Comparison of ENCODE assay signal across 8 cellular contexts in genomic region chr3:150114873-150115570, GRCh38.
DNase-seq lines count a peak whose midpoint lies in the region; ATAC-seq and TF ChIP-seq lines count a peak whose summit lies in the region.
"Had no signal": no experiment of that assay in that cellular context is flagged by ENCODE, and none has a peak within 500 bp of the region (broad histone marks: within the 10 kb centered on the region; RNA-seq: fewer than 3 reads in every experiment).

No MANE protein-coding gene starts in this region.

- no peak overlapping the region for H3K4me2 ChIP-seq in parathyroid adenoma (ENCODE audit: low read length)

- DNase-seq in NCI-H2227 treated with DMSO at 0.1 percent for 48 hours (lab: John Stamatoyannopoulos, UW) (peak; percentile 53), DMS 273 treated with DMSO at 0.1 percent for 48 hours (lab: John Stamatoyannopoulos, UW) (no peak), GOT3 (lab: John Stamatoyannopoulos, UW) (no peak), middle frontal gyrus (ENCODE audit: extremely low spot score, low spot score) (no peak)
- DNase-seq: naive B cell had no signal

- H3K27ac ChIP-seq in parathyroid adenoma, result no peak overlapping the region

- no peaks in the 10 kb centered on the region for H3K4me1 ChIP-seq in parathyroid adenoma

- no peaks in the 10 kb centered on the region for H3K79me2 ChIP-seq in parathyroid adenoma

- no peak overlapping the region for H3K4me3 ChIP-seq in parathyroid adenoma (ENCODE audit: low read depth, low read length)

- no peaks in the 10 kb centered on the region for H3K36me3 ChIP-seq in parathyroid adenoma (ENCODE audit: control insufficient read depth, insufficient read depth, low read length)

- H3K9ac ChIP-seq in parathyroid adenoma, result no peak overlapping the region

- TF ChIP-seq CTCF in parathyroid adenoma (IDR thresholded peaks at IDR 0.05), result no peak

- peak overlapping the region; percentile 11 for H2AFZ ChIP-seq in parathyroid adenoma

- no peaks in the 10 kb centered on the region for H3K9me3 ChIP-seq in parathyroid adenoma (ENCODE audit: control insufficient read depth, low read length)

- no peaks in the 10 kb centered on the region for H3K27me3 ChIP-seq in parathyroid adenoma (ENCODE audit: control insufficient read depth, insufficient read depth, low read length)

- ATAC-seq in GM18907 (IDR thresholded peaks at IDR 0.05; ENCODE audit: unreplicated experiment) (peak; percentile 93), HG02571 (IDR thresholded peaks at IDR 0.05; ENCODE audit: unreplicated experiment) (peak; percentile 88)
